In genomic region chr17:19377602-19378415, GRCh38 we compare ENCODE assay signal across 8 cellular contexts.
A peak's percentile ranks its signal among the peaks of the same experiment; 100 is the strongest.
DNase-seq lines count a peak whose midpoint lies in the region; ATAC-seq, FAIRE-seq and TF ChIP-seq lines count a peak whose summit lies in the region.

No MANE protein-coding gene starts in this region.

- H3K9me3 ChIP-seq in MM.1S (replicated peaks; ENCODE audit: insufficient read depth, low read length) = no peaks in the 10 kb centered on the region

- peaks cover 32% of the 10 kb centered on the region for H3K4me1 Mint-ChIP-seq in nephron

- peak overlapping the region; percentile 71 for H3K4me2 ChIP-seq in MM.1S (ENCODE audit: low read depth, low read length)

- H3K4me1 ChIP-seq in MM.1S (ENCODE audit: low read length) = no peaks in the 10 kb centered on the region; the same call in 1 of the 2 replicates

- peak overlapping the region; percentile 57 for H2AFZ ChIP-seq in MM.1S (ENCODE audit: low read length)

- H3F3A ChIP-seq in MM.1S (ENCODE audit: insufficient read depth, low read length) = peaks cover 12% of the 10 kb centered on the region

- peak overlapping the region; percentile 91 to 99 (median 97) for H3K27ac Mint-ChIP-seq in nephron

- peak; percentile 98 for FAIRE-seq in G401.6 (lab: Jason Lieb, UNC)

- H3K36me3 ChIP-seq in MM.1S (replicated peaks; ENCODE audit: insufficient read depth, low read length) = no peaks in the 10 kb centered on the region

- H3K27me3 ChIP-seq in MM.1S (replicated peaks; ENCODE audit: insufficient read depth, low read length) = no peaks in the 10 kb centered on the region

- H3K36me3 Mint-ChIP-seq in nephron (ENCODE audit: low read depth) = peaks cover 28% of the 10 kb centered on the region

- peak overlapping the region; percentile 97 for H3K4me3 ChIP-seq in MM.1S (ENCODE audit: low read length)

- no peaks in the 10 kb centered on the region for H3K27me3 Mint-ChIP-seq in nephron (ENCODE audit: low read depth)

- no peaks in the 10 kb centered on the region for H3K9me2 ChIP-seq in MM.1S (replicated peaks; ENCODE audit: insufficient read depth, low read length)

- TF ChIP-seq CTCF in MM.1S (IDR thresholded peaks at IDR 0.05; ENCODE audit: low read length) = no peak
- TF ChIP-seq CTCF in nephron (IDR thresholded peaks at IDR 0.05; ENCODE audit: unreplicated experiment in 3 of 3) = no peak

- no peaks in the 10 kb centered on the region for H4K20me1 ChIP-seq in MM.1S (ENCODE audit: insufficient read depth, low read length)

- H3K4me3 Mint-ChIP-seq in nephron = peak overlapping the region; percentile 90 to 92 (median 91)

- no peaks in the 10 kb centered on the region for H3K9me3 Mint-ChIP-seq in nephron

- H3K27ac ChIP-seq in MM.1S (ENCODE audit: low read length) = peak overlapping the region; percentile 88

- ATAC-seq in stimulated activated naive CD8-positive, alpha-beta T cell treated with anti-CD3 and anti-CD28 coated beads, Interleukin-15, Interleukin-2, amounts not matched to agents 100 U/mL and 50 U/mL, for 24 hours = peak; percentile 97

- peaks cover 12% of the 10 kb centered on the region for H3K79me2 ChIP-seq in MM.1S (ENCODE audit: low read length)

- peak; percentile 99 for DNase-seq in HCEC 1CT
- DNase-seq in MM.1S = peak; percentile 98
- DNase-seq in SHP77 treated with DMSO at 0.1 percent for 48 hours (lab: John Stamatoyannopoulos, UW) = peak; percentile 100
- DNase-seq in activated gamma-delta T cell treated with Interleukin-2 at 50 U/mL for 16 hours = peak; percentile 93
- peak; percentile 99 for DNase-seq in fibroblast of the conjunctiva (ENCODE audit: low read depth)
- peak; percentile 97 for DNase-seq in stimulated activated naive CD8-positive, alpha-beta T cell treated with anti-CD3 and anti-CD28 coated beads, Interleukin-15, Interleukin-2, amounts not matched to agents 100 U/mL and 50 U/mL, for 24 hours

- H3K9ac ChIP-seq in MM.1S (ENCODE audit: low read length) = peak overlapping the region; percentile 75

Comparison
In these comparisons a context has a peak if more than half of its experiments do, and no peak if none do; other contexts are left out.
1. Peak in every context shown above with its lines: DNase-seq, ATAC-seq, H3K4me3 ChIP-seq and H3K27ac ChIP-seq.